ENCODE assay signal across 6 cellular contexts in genomic region chr5:13643196-13643595, GRCh38.
"Had no signal": no experiment of that assay in that cellular context is flagged by ENCODE, and none has a peak within 500 bp of the region (broad histone marks: within the 10 kb centered on the region; RNA-seq: fewer than 3 reads in every experiment).

No MANE protein-coding gene starts in this region.

- DNase-seq: IMR-90, KBM-7, KG1 had no signal

- H3K9ac ChIP-seq: KMS-11 had no signal

- H3K4me2 ChIP-seq: KMS-11 had no signal

- H3K27ac ChIP-seq: HL-60, KMS-11 had no signal

- H3K4me3 ChIP-seq: K562 had no signal
